In the genomic region with DNA sequence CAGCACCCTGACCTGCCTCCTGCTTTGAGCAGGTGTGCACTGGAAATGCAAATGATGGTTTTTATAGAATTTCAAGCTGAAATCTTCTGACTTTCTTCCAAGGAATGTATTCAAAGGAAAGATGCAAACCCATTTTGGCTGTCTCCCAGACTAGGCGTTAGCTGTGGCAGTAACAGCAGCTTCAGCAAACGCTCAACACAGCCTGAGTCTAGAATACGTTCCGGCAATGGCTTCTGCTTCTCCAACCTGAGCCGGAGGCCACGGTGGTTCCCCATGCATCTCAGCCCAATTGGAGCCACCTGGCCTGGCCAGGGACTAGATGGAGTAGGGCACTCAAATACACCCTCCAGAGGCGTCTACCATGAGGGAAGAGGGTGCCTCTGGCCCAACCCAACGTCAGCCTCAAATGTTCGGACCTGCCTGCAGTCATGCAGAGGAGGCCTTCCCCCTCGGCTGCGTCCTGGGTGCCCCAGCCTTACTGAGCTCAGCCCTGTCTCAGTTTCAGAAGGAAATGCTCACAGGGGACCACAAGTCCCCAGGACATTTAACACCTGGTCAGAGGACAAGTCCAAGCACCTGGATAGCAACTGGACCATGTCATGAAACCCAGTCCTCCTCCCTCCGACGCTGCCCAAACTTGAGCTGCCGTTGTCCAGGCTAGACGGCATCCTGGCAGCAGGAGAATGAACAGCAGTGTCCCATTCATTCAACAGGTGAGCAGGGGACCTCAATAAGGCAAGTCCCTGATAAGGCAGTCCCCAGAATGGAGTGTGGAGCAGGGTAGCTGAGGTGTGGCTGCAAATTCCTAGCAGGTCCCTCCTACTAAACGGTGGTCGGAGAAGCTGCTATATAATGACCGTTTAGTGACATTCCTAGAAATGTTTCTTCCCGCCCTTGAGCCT, we compare ENCODE assay signal across 13 cellular contexts.
"Had no signal": no experiment of that assay in that cellular context is flagged by ENCODE, and none has a peak within 500 bp of the region (broad histone marks: within the 10 kb centered on the region; RNA-seq: fewer than 3 reads in every experiment).

No MANE protein-coding gene starts in this region.

- H3K4me3 ChIP-seq: body of pancreas, upper lobe of left lung had no signal

- H3K36me3 ChIP-seq: upper lobe of left lung had no signal

- ATAC-seq: stimulated activated effector memory CD8-positive, alpha-beta T cell treated with anti-CD3 and anti-CD28 coated beads, Interleukin-12 subunit alpha, Interleukin-12 subunit beta, amount 100 ng/mL, for 72 hours had no signal

- H3K36me3 Mint-ChIP-seq: activated naive CD4-positive, alpha-beta T cell treated with anti-CD3 and anti-CD28 coated beads, Interleukin-2, amount 10 ng/mL, durations not matched to agents 7 days and 5 days; stimulated activated effector memory CD8-positive, alpha-beta T cell treated with anti-CD3 and anti-CD28 coated beads, Interleukin-12 subunit alpha, Interleukin-12 subunit beta, amount 100 ng/mL, for 72 hours; WTC11 had no signal

- H3K27me3 ChIP-seq: body of pancreas, upper lobe of left lung had no signal

- H3K9me3 Mint-ChIP-seq: activated naive CD4-positive, alpha-beta T cell treated with anti-CD3 and anti-CD28 coated beads, Interleukin-2, amount 10 ng/mL, durations not matched to agents 7 days and 5 days; activated T-helper 2 cell treated with anti-CD3 and anti-CD28 coated beads, Interferon-gamma antibody, Interleukin-2, Interleukin-4, amounts not matched to agents 10 μg/mL and 5 μg/mL and 100 μg/mL, durations not matched to agents 14 hours and 24 hours and 36 hours; nephron; stimulated activated effector memory CD8-positive, alpha-beta T cell treated with anti-CD3 and anti-CD28 coated beads, Interleukin-12 subunit alpha, Interleukin-12 subunit beta, amount 100 ng/mL, for 72 hours; T-helper 1 cell treated with Interleukin-12 subunit alpha and Interleukin-12 subunit beta and Interleukin-4 antibody, amounts not matched to agents 30 μg/mL and 1 μg/mL, for 36 hours; WTC11 had no signal

- H3K27me3 Mint-ChIP-seq: activated naive CD4-positive, alpha-beta T cell treated with anti-CD3 and anti-CD28 coated beads, Interleukin-2, amount 10 ng/mL, durations not matched to agents 7 days and 5 days had no signal

- H3K27ac Mint-ChIP-seq: activated naive CD4-positive, alpha-beta T cell treated with anti-CD3 and anti-CD28 coated beads, Interleukin-2, amount 10 ng/mL, durations not matched to agents 7 days and 5 days; activated T-helper 2 cell treated with anti-CD3 and anti-CD28 coated beads, Interferon-gamma antibody, Interleukin-2, Interleukin-4, amounts not matched to agents 10 μg/mL and 5 μg/mL and 100 μg/mL, durations not matched to agents 14 hours and 24 hours and 36 hours; nephron; T-helper 1 cell treated with Interleukin-12 subunit alpha and Interleukin-12 subunit beta and Interleukin-4 antibody, amounts not matched to agents 30 μg/mL and 1 μg/mL, for 36 hours; WTC11 had no signal

- DNase-seq: activated CD4-positive, alpha-beta T cell treated with anti-CD3 and anti-CD28 coated beads for 48 hours; activated naive CD4-positive, alpha-beta T cell treated with anti-CD3 and anti-CD28 coated beads, Interleukin-2, amount 10 ng/mL, durations not matched to agents 7 days and 5 days; cerebellar nuclear complex; dermis blood vessel endothelial cell; erythroblast; small intestine had no signal

- FAIRE-seq: small intestine had no signal

- H3K4me3 Mint-ChIP-seq: activated naive CD4-positive, alpha-beta T cell treated with anti-CD3 and anti-CD28 coated beads, Interleukin-2, amount 10 ng/mL, durations not matched to agents 7 days and 5 days; nephron; stimulated activated effector memory CD8-positive, alpha-beta T cell treated with anti-CD3 and anti-CD28 coated beads, Interleukin-12 subunit alpha, Interleukin-12 subunit beta, amount 100 ng/mL, for 72 hours; T-helper 1 cell treated with Interleukin-12 subunit alpha and Interleukin-12 subunit beta and Interleukin-4 antibody, amounts not matched to agents 30 μg/mL and 1 μg/mL, for 36 hours; WTC11 had no signal

- H3K9me3 ChIP-seq: body of pancreas, upper lobe of left lung had no signal

- H3K4me1 Mint-ChIP-seq: activated naive CD4-positive, alpha-beta T cell treated with anti-CD3 and anti-CD28 coated beads, Interleukin-2, amount 10 ng/mL, durations not matched to agents 7 days and 5 days had no signal

- H3K27ac ChIP-seq: body of pancreas had no signal
